ENCODE assay signal across 10 cellular contexts in the genomic region with DNA sequence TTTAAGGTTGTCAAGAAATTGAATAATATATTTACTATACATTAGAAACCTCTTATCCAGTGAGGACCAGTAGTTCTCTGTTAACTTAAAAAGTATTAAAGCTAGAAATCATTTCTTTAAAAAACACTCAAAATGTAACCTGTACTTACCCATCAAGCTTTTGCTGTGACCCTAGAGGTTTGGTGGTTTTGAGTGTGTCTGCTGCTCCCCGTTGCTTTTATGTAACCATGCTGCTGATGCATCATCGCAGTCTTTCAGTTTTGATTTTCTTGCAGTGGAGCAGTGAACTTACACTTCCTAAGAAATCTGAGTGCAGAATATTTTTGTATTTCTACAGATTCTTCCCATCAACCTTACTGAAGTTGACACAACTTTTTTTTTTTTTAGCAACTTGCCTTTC. TPM values are rescaled to one million over a fixed set of nuclear protein-coding genes. Genes with fewer than 3 reads are reported as not detected.
DNase-seq lines count a peak whose midpoint lies in the region; ATAC-seq, FAIRE-seq and TF ChIP-seq lines count a peak whose summit lies in the region.
"Had no signal": no experiment of that assay in that cellular context is flagged by ENCODE, and none has a peak within 500 bp of the region (broad histone marks: within the 10 kb centered on the region; RNA-seq: fewer than 3 reads in every experiment).

No MANE protein-coding gene starts in this region.

- TF ChIP-seq POLR2A in H54 (IDR thresholded peaks at IDR 0.05; ENCODE audit: low read depth, low read length), result no peak
- no peak for TF ChIP-seq POLR2A in gastroesophageal sphincter (IDR thresholded peaks at IDR 0.05)

- H3K9me3 ChIP-seq in gastroesophageal sphincter, result no peaks in the 10 kb centered on the region
- H3K9me3 ChIP-seq: BE2C had no signal

- H3K27me3 ChIP-seq in gastroesophageal sphincter, result no peaks in the 10 kb centered on the region
- H3K27me3 ChIP-seq: BE2C, brain microvascular endothelial cell had no signal

- H3K4me1 ChIP-seq in gastroesophageal sphincter, result no peaks in the 10 kb centered on the region
- H3K4me1 ChIP-seq: BE2C had no signal

- no peak overlapping the region for H3K4me3 ChIP-seq in gastroesophageal sphincter

- 94 to 100% methylated on average over 2 of the region's 2 CpGs for WGBS in gastroesophageal sphincter (ENCODE audit: low coverage in 1 of 2), 2 donors

- no peak for TF ChIP-seq CTCF in gastroesophageal sphincter (IDR thresholded peaks at IDR 0.05)

- peak; percentile 25 for DNase-seq in stimulated activated CD4-positive, alpha-beta T cell treated with anti-CD3 and anti-CD28 coated beads, Interleukin-1b, Interleukin-23, amount 100 ng/mL, for 48 hours
- DNase-seq in stimulated activated CD4-positive, alpha-beta T cell treated with anti-CD3 and anti-CD28 coated beads, Interleukin-2, amount 100 ng/mL, for 48 hours, result no peak
- no peak for DNase-seq in H54 (ENCODE audit: insufficient read length, low spot score)
- DNase-seq in NCI-H2081 treated with DMSO at 0.1 percent for 48 hours (lab: John Stamatoyannopoulos, UW), result no peak
- no peak for DNase-seq in SIG-M5 treated with dmso at 0.1 percent for 504 hours (lab: John Stamatoyannopoulos, UW; ENCODE audit: unreplicated experiment)
- DNase-seq: BE2C, brain microvascular endothelial cell had no signal

- peak; percentile 85 for ATAC-seq in HG02678 (IDR thresholded peaks at IDR 0.05; ENCODE audit: unreplicated experiment)
- peak; percentile 79 for ATAC-seq in HG03575 (IDR thresholded peaks at IDR 0.05; ENCODE audit: extremely low read depth, insufficient number of reproducible peaks, low FRiP score, unreplicated experiment)
- ATAC-seq in gastroesophageal sphincter, result no peak

- no peak overlapping the region for H3K27ac ChIP-seq in gastroesophageal sphincter
- H3K27ac ChIP-seq: brain microvascular endothelial cell had no signal

- H3K36me3 ChIP-seq in gastroesophageal sphincter, result peaks cover 0 to 18% of the 10 kb centered on the region in 2 donors
- H3K36me3 ChIP-seq: BE2C, brain microvascular endothelial cell had no signal

- no peak for FAIRE-seq in H54 (lab: Jason Lieb, UNC)

- no peak for TF ChIP-seq EP300 in gastroesophageal sphincter (IDR thresholded peaks at IDR 0.05)

RNA-seq across cellular contexts. Expression of a gene that starts 34.2 kb away (rescaled TPM):
- 10 to 100 TPM; 21.1 to 26.8 (median 23.2) TPM for total RNA-seq in gastroesophageal sphincter
